In genomic region chr10:63266337-63267327, GRCh38 we compare ENCODE assay signal across 8 cellular contexts.
DNase-seq lines count a peak whose midpoint lies in the region; ATAC-seq and TF ChIP-seq lines count a peak whose summit lies in the region.

No MANE protein-coding gene starts in this region.

- no peak for TF ChIP-seq CTCF in colonic mucosa (IDR thresholded peaks at IDR 0.05)

- intact Hi-C loops in colonic mucosa (cut with DNase I), result no loop called here

- peaks cover 0 to 13% (median 3%) of the 10 kb centered on the region in 3 donors for H3K36me3 Mint-ChIP-seq in naive thymus-derived CD8-positive, alpha-beta T cell

- DNase-seq in DMS114 treated with DMSO at 0.1 percent for 48 hours (lab: John Stamatoyannopoulos, UW; ENCODE audit: unreplicated experiment) (peak; percentile 53), MG63 (no peak), colonic mucosa (no peak), amygdala (lab: John Stamatoyannopoulos, UW) (no peak), SIG-M5 treated with dmso at 0.1 percent for 504 hours (lab: John Stamatoyannopoulos, UW; ENCODE audit: unreplicated experiment) (no peak)
- peak in 2 of 10 donors; percentile 28 to 34 for DNase-seq in naive thymus-derived CD8-positive, alpha-beta T cell
- no peak for DNase-seq in activated CD4-positive, alpha-beta T cell treated with anti-CD3 and anti-CD28 coated beads, Interleukin-2, amount 50 U/mL, for 48 hours

- H3K9me3 ChIP-seq in MG63 (no peaks in the 10 kb centered on the region), colonic mucosa (no peaks in the 10 kb centered on the region)

- peak overlapping the region; percentile 28 to 91 for H3K9ac ChIP-seq in colonic mucosa (ENCODE audit: low read depth in 2 of 2, low read length in 2 of 2)

- peak overlapping the region; percentile 92 for H3K27ac ChIP-seq in colonic mucosa

- peak overlapping the region; percentile 76 to 100 (median 96) for H3K27ac Mint-ChIP-seq in naive thymus-derived CD8-positive, alpha-beta T cell

- H3K4me3 Mint-ChIP-seq in naive thymus-derived CD8-positive, alpha-beta T cell, result peak overlapping the region; percentile 76 to 100 (median 99)

- H3K36me3 ChIP-seq in MG63, result no peaks in the 10 kb centered on the region; the same call in 1 of the 2 replicates
- no peaks in the 10 kb centered on the region for H3K36me3 ChIP-seq in colonic mucosa

- H3K4me3 ChIP-seq in MG63, result peak overlapping the region; percentile 58
- H3K4me3 ChIP-seq in colonic mucosa, result peak overlapping the region; percentile 48

- peaks cover 5% of the 10 kb centered on the region for H3K4me1 ChIP-seq in colonic mucosa

- H3K9me3 Mint-ChIP-seq in naive thymus-derived CD8-positive, alpha-beta T cell, result no peaks in the 10 kb centered on the region

- no peaks in the 10 kb centered on the region for H3K27me3 Mint-ChIP-seq in naive thymus-derived CD8-positive, alpha-beta T cell

- H3K27me3 ChIP-seq in MG63 (no peaks in the 10 kb centered on the region), colonic mucosa (no peaks in the 10 kb centered on the region)

- POLR2A ChIA-PET in naive thymus-derived CD8-positive, alpha-beta T cell (lab: Charles Lee), result interaction anchor here (0.6 to 1.6 kb wide), 3 partner anchors 12 to 363 kb away, joined by 6 to 7 read pairs (median 7); no protein-coding TSS in a partner anchor

- peaks cover 8 to 48% (median 21%) of the 10 kb centered on the region in 4 donors for H3K4me1 Mint-ChIP-seq in naive thymus-derived CD8-positive, alpha-beta T cell

- no peak for ATAC-seq in naive thymus-derived CD8-positive, alpha-beta T cell
- no peak for ATAC-seq in GM19351 (IDR thresholded peaks at IDR 0.05; ENCODE audit: unreplicated experiment)
